8 cellular contexts compared by ENCODE assay signal in genomic region chr5:41870621-41871048, GRCh38. TPM values are rescaled to one million over a fixed set of nuclear protein-coding genes. Genes with fewer than 3 reads are reported as not detected.
DNase-seq lines count a peak whose midpoint lies in the region; ATAC-seq and TF ChIP-seq lines count a peak whose summit lies in the region.

No MANE protein-coding gene starts in this region.

- H3K27ac ChIP-seq in cardiac muscle cell: no peak overlapping the region
- H3K27ac ChIP-seq in breast epithelium: peak overlapping the region; percentile 94 to 96

- H3K27me3 ChIP-seq in cardiac muscle cell (no peaks in the 10 kb centered on the region), breast epithelium (no peaks in the 10 kb centered on the region), mononuclear cell (ENCODE audit: insufficient read depth, low read length) (no peaks in the 10 kb centered on the region)

- H3K4me3 ChIP-seq in cardiac muscle cell: peak overlapping the region; percentile 78
- H3K4me3 ChIP-seq in breast epithelium: peak overlapping the region; percentile 62 to 95 (median 82)
- peak overlapping the region; percentile 71 for H3K4me3 ChIP-seq in mononuclear cell (ENCODE audit: low read length)

- H3K4me1 ChIP-seq in cardiac muscle cell (ENCODE audit: low read depth): no peaks in the 10 kb centered on the region
- peaks cover 0 to 6% of the 10 kb centered on the region in 2 donors for H3K4me1 ChIP-seq in breast epithelium
- peaks cover 18% of the 10 kb centered on the region for H3K4me1 ChIP-seq in mononuclear cell (ENCODE audit: insufficient read depth, low read length)

- ATAC-seq in Right ventricle myocardium superior (ENCODE audit: poor library complexity) (no peak), HG03439 (IDR thresholded peaks at IDR 0.05; ENCODE audit: unreplicated experiment) (no peak), HG03139 (IDR thresholded peaks at IDR 0.05; ENCODE audit: unreplicated experiment) (no peak), GM19328 (IDR thresholded peaks at IDR 0.05; ENCODE audit: unreplicated experiment) (no peak)

- intact Hi-C loops in Right ventricle myocardium superior (cut with DNase I) (no loop called here), breast epithelium (cut with DNase I; ENCODE audit: low total_unique reads) (no loop called here)

- H3K36me3 ChIP-seq in cardiac muscle cell (no peaks in the 10 kb centered on the region), breast epithelium (no peaks in the 10 kb centered on the region)

- TF ChIP-seq CTCF in cardiac muscle cell (IDR thresholded peaks at IDR 0.05; ENCODE audit: low read depth, low read length) (no peak), breast epithelium (IDR thresholded peaks at IDR 0.05) (no peak)

- DNase-seq in cardiac muscle cell (ENCODE audit: low read depth in 1 of 2, low spot score in 1 of 2): no peak
- no peak for DNase-seq in Right ventricle myocardium superior
- DNase-seq in breast epithelium (ENCODE audit: low spot score in 2 of 2): no peak
- DNase-seq in NCI-H1436 treated with DMSO at 0.1 percent for 48 hours (lab: John Stamatoyannopoulos, UW): no peak

- TF ChIP-seq POLR2A in breast epithelium (IDR thresholded peaks at IDR 0.05): no peak

- H3K9me3 ChIP-seq in cardiac muscle cell (ENCODE audit: low read depth) (no peaks in the 10 kb centered on the region), breast epithelium (no peaks in the 10 kb centered on the region), mononuclear cell (ENCODE audit: low read depth, low read length) (no peaks in the 10 kb centered on the region)

RNA-seq across cellular contexts. Expression of gene OXCT1, which starts 0.4 kb away (rescaled TPM):
- total RNA-seq in cardiac muscle cell (41.3 and 55.8 TPM in 2 replicates), Right ventricle myocardium superior (116 TPM), breast epithelium (10 to 100 TPM; 19.3 to 49.4 (median 21.8) TPM), mononuclear cell (15.0 TPM)
- polyA plus RNA-seq in cardiac muscle cell: 54.8 and 54.9 TPM in 2 replicates

RNA-seq across cellular contexts. Expression of gene RIMOC1, which starts 33.5 kb away (rescaled TPM):
- 10.7 and 12.0 TPM in 2 replicates for total RNA-seq in cardiac muscle cell
- polyA plus RNA-seq in cardiac muscle cell: 13.4 and 20.8 TPM in 2 replicates
- total RNA-seq in Right ventricle myocardium superior: 10.9 TPM
- total RNA-seq in breast epithelium: 10 to 100 TPM; 16.4 to 23.0 (median 21.7) TPM
- total RNA-seq in mononuclear cell: 9.3 TPM

RNA-seq across cellular contexts. Expression of gene FBXO4, which starts 54.4 kb away (rescaled TPM):
- total RNA-seq in cardiac muscle cell (5.8 and 7.1 TPM in 2 replicates), Right ventricle myocardium superior (3.8 TPM), breast epithelium (10 to 100 TPM; 13.6 to 34.7 (median 16.7) TPM), mononuclear cell (11.5 TPM)
- 2.1 and 8.4 TPM in 2 replicates for polyA plus RNA-seq in cardiac muscle cell
